Comparison of ENCODE assay signal across 1 cellular context in genomic region chr11:16226245-16226644, GRCh38.
TF ChIP-seq lines count a peak whose summit lies in the region.

No MANE protein-coding gene starts in this region.

TF ChIP-seq in SK-N-SH, 30 proteins besides CTCF, POLR2A, EP300 and RAD21 (continued from another document):
- TF ChIP-seq USF1 (IDR thresholded peaks at IDR 0.05; ENCODE audit: borderline replicate concordance, low read depth): no peak
- no peak for TF ChIP-seq GATA2 (CRISPR knock-in tag; IDR thresholded peaks at IDR 0.05)
- no peak for TF ChIP-seq POLR2AphosphoS5 (IDR thresholded peaks at IDR 0.05; ENCODE audit: low read depth, low read length)
